10 cellular contexts compared by ENCODE assay signal in the genomic region with DNA sequence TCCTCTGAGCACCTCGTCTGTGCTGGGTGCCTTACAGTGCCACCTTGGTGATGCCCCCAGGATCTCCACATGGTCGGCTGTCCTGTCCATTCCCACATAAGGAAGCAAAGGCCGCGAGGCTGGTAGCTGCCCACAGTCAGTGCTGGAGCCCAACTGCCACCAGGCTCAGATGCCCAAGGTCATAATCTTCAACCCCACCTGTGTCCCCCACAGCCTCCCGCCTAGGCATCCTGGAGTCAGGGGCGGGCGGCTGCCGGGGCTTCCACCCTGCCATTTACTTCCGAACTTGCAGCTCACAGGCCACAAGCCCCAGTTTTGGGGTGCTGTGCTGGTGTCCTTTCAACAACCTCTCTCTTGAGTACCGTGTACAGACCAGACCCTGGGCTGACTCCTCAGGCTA.
"Had no signal": no experiment of that assay in that cellular context is flagged by ENCODE, and none has a peak within 500 bp of the region (broad histone marks: within the 10 kb centered on the region; RNA-seq: fewer than 3 reads in every experiment).

No MANE protein-coding gene starts in this region.

- H3K27ac ChIP-seq: spleen had no signal

- H3K9me3 ChIP-seq: spleen had no signal

- DNase-seq: activated CD4-positive, alpha-beta T cell treated with anti-CD3 and anti-CD28 coated beads, Interleukin-2, amount 50 U/mL, for 48 hours; activated CD8-positive, alpha-beta memory T cell treated with anti-CD3 and anti-CD28 coated beads, Interleukin-2, amount 10 ng/mL, durations not matched to agents 7 days and 5 days; activated gamma-delta T cell; activated T-cell treated with anti-CD3 and anti-CD28 coated beads, Interleukin-2, amount 50 U/mL, for 4 hours; naive thymus-derived CD8-positive, alpha-beta T cell; SHP77 treated with DMSO at 0.1 percent for 48 hours; spleen; stimulated activated CD4-positive, alpha-beta T cell treated with anti-CD3 and anti-CD28 coated beads, Interleukin-1b, Interleukin-23, amount 100 ng/mL, for 48 hours; stimulated activated naive B cell treated with anti-CD40 and anti-IgM and Interleukin-4, amounts not matched to agents 10 μg/mL and 1 μg/mL and 100 μg/mL, for 72 hours; T-helper 2 cell had no signal

- ATAC-seq: activated CD8-positive, alpha-beta memory T cell treated with anti-CD3 and anti-CD28 coated beads, Interleukin-2, amount 10 ng/mL, durations not matched to agents 7 days and 5 days; activated T-cell treated with anti-CD3 and anti-CD28 coated beads, Interleukin-2, amount 50 U/mL, for 4 hours; naive thymus-derived CD8-positive, alpha-beta T cell; stimulated activated naive B cell treated with anti-CD40 and anti-IgM and Interleukin-4, amounts not matched to agents 10 μg/mL and 1 μg/mL and 100 μg/mL, for 72 hours had no signal

- H3K4me3 ChIP-seq: spleen had no signal
